ENCODE assay signal across 8 cellular contexts in the genomic region with DNA sequence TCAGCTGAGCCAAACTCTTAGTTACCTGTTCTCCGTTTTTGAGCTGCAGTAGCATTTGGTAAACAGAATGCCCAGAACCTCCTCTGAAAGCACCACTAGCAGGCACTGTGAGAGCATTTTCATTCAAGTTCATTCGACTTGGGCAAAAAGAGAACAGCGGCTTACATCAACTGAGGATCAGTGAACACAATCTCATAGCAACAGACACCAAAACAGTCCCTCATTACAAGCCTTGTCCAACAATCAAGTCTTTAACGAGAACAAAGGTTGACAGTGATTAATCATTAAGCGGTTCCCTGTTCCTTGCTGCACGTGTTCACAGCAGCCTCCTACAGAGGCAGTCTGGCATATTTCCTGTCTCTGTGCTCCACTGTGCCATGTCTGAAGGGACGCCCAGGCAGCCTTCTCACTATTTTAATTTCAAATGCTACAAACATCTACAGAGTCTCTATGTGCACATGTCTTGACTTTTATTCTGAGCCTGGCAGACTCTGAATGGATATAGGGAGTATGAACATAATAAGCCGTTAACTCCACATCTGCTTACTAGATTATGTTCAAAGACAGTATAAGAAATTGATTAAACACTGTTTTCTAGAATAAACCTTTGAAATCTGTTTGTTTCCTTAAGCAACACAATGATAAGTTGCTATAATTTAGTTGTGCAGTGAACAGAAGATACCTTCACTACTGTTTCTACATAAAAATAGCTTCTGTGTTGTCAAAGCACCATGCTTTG.
DNase-seq lines count a peak whose midpoint lies in the region; ATAC-seq and TF ChIP-seq lines count a peak whose summit lies in the region.

No MANE protein-coding gene starts in this region.

- peak overlapping the region; percentile 33 to 37 for H3K4me3 Mint-ChIP-seq in stimulated activated naive B cell treated with anti-CD40 and anti-IgM and Interleukin-4, amounts not matched to agents 10 μg/mL and 1 μg/mL and 100 μg/mL, for 72 hours

- peak overlapping the region; percentile 58 for H3K27ac ChIP-seq in VCaP

- DNase-seq in GM06990 (ENCODE audit: extremely low read depth, insufficient read length) (peak; percentile 56), KBM-7 (peak; percentile 80), cerebellum (ENCODE audit: low spot score) (peak; percentile 66), left lobe of liver (ENCODE audit: low spot score) (no peak)
- DNase-seq in stimulated activated naive B cell treated with anti-CD40 and anti-IgM and Interleukin-4, amounts not matched to agents 10 μg/mL and 1 μg/mL and 100 μg/mL, for 72 hours = peak; percentile 59
- no peak for DNase-seq in effector CD8-positive, alpha-beta T cell (lab: John Stamatoyannopoulos, UW)

- in situ Hi-C loops in KBM-7 (cut with MboI; ENCODE audit: low pct_unique_long_range_greater_than_20kb, low sequenced_read_pairs) = no loop called here

- H3K4me1 Mint-ChIP-seq in stimulated activated naive B cell treated with anti-CD40 and anti-IgM and Interleukin-4, amounts not matched to agents 10 μg/mL and 1 μg/mL and 100 μg/mL, for 72 hours = peaks cover 30 to 48% of the 10 kb centered on the region in 2 donors

- H3K36me3 Mint-ChIP-seq in stimulated activated naive B cell treated with anti-CD40 and anti-IgM and Interleukin-4, amounts not matched to agents 10 μg/mL and 1 μg/mL and 100 μg/mL, for 72 hours = peaks cover 0 to 3% of the 10 kb centered on the region in 2 donors

- peak; percentile 81 for TF ChIP-seq CTCF in GM06990 (IDR thresholded peaks at IDR 0.05; ENCODE audit: insufficient read depth, low read length, poor library complexity, severe bottlenecking)
- TF ChIP-seq CTCF in VCaP (conservative IDR thresholded peaks at IDR 0.05) = peak; percentile 86

- no peaks in the 10 kb centered on the region for H3K36me3 ChIP-seq in GM06990 (ENCODE audit: control insufficient read depth, insufficient read depth, low read length)

- no peaks in the 10 kb centered on the region for H3K27me3 Mint-ChIP-seq in stimulated activated naive B cell treated with anti-CD40 and anti-IgM and Interleukin-4, amounts not matched to agents 10 μg/mL and 1 μg/mL and 100 μg/mL, for 72 hours

- peak overlapping the region; percentile 83 for H3K27ac Mint-ChIP-seq in stimulated activated naive B cell treated with anti-CD40 and anti-IgM and Interleukin-4, amounts not matched to agents 10 μg/mL and 1 μg/mL and 100 μg/mL, for 72 hours

- H3K4me3 ChIP-seq in GM06990 (replicated peaks; ENCODE audit: low read depth, low read length) = no peak overlapping the region

- H3K9me3 Mint-ChIP-seq in stimulated activated naive B cell treated with anti-CD40 and anti-IgM and Interleukin-4, amounts not matched to agents 10 μg/mL and 1 μg/mL and 100 μg/mL, for 72 hours = no peaks in the 10 kb centered on the region

- no peaks in the 10 kb centered on the region for H3K27me3 ChIP-seq in GM06990 (replicated peaks; ENCODE audit: control insufficient read depth, insufficient read depth, low read length)

- ATAC-seq in GM21723 (IDR thresholded peaks at IDR 0.05; ENCODE audit: unreplicated experiment) (peak; percentile 86), left lobe of liver (peak; percentile 74)
- ATAC-seq in stimulated activated naive B cell treated with anti-CD40 and anti-IgM and Interleukin-4, amounts not matched to agents 10 μg/mL and 1 μg/mL and 100 μg/mL, for 72 hours (replicated peaks) = peak; percentile 94

Comparison
In these comparisons a context has a peak if more than half of its experiments do, and no peak if none do; other contexts are left out.
1. DNase-seq: peak in GM06990 (single experiment), KBM-7 (single experiment), cerebellum (single experiment) and stimulated activated naive B cell treated with anti-CD40 and anti-IgM and Interleukin-4, amounts not matched to agents 10 μg/mL and 1 μg/mL and 100 μg/mL, for 72 hours (single experiment); none in left lobe of liver (single experiment) and effector CD8-positive, alpha-beta T cell (single experiment).
2. Peak in every context shown above with its lines, with median percentiles within 50 percentile points of each other: ATAC-seq.